ENCODE assay signal across 17 cellular contexts in the genomic region with DNA sequence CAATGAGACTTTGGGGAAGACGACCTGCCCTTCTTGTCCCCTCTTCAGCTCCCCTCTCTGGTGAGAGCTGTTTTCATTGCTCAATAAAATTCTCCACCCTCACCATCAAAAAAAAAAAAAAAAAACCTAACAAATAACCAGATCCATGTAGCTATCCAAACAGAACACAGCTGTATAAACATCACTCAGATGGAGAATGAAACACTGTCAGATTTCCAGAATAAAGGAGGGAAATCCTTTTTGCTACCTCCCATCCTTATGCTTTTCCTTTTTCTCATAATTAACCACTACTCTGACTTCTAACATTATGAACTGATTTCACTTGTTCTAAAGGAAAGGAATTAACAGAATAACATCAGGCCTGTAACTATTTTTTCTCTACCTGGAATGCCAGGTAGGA.
DNase-seq lines count a peak whose midpoint lies in the region; FAIRE-seq and TF ChIP-seq lines count a peak whose summit lies in the region.
"Had no signal": no experiment of that assay in that cellular context is flagged by ENCODE, and none has a peak within 500 bp of the region (broad histone marks: within the 10 kb centered on the region; RNA-seq: fewer than 3 reads in every experiment).

No MANE protein-coding gene starts in this region.

- DNase-seq in DMS153 (lab: John Stamatoyannopoulos, UW) (peak; percentile 24), DMS153 treated with DMSO at 0.1 percent for 48 hours (lab: John Stamatoyannopoulos, UW; ENCODE audit: unreplicated experiment) (no peak), NCI-H69 (lab: John Stamatoyannopoulos, UW) (peak; percentile 39), astrocyte (ENCODE audit: low read depth) (no peak), pulmonary artery endothelial cell (ENCODE audit: low read depth, low spot score) (peak; percentile 45), ACHN (no peak)
- DNase-seq in activated CD8-positive, alpha-beta memory T cell treated with anti-CD3 and anti-CD28 coated beads, Interleukin-2, amount 50 U/mL, for 48 hours: no peak
- DNase-seq: AML-193; Calu3; CD4-positive, CD25-positive, alpha-beta regulatory T cell; DMS 273 treated with DMSO at 0.1 percent for 48 hours; GF-D8 had no signal

- no peak overlapping the region for H3K4me3 ChIP-seq in astrocyte (ENCODE audit: insufficient read depth, low read depth, low read length)
- H3K4me3 ChIP-seq: BLaER1, HAP-1 had no signal

- in situ Hi-C loops in ACHN (cut with HindIII; ENCODE audit: low pct_ligation_motif_present, low pct_unique_long_range_greater_than_20kb, low sequenced_read_pairs): no loop called here

- H3K36me3 Mint-ChIP-seq in astrocyte (ENCODE audit: low read depth, unreplicated experiment): no peaks in the 10 kb centered on the region
- H3K36me3 Mint-ChIP-seq: CD4-positive, CD25-positive, alpha-beta regulatory T cell; IgD-negative memory B cell had no signal

- H3K9me3 ChIP-seq in astrocyte (ENCODE audit: insufficient read depth, low read depth, low read length): no peaks in the 10 kb centered on the region
- H3K9me3 ChIP-seq: HAP-1 had no signal

- no peaks in the 10 kb centered on the region for H3K4me1 ChIP-seq in astrocyte (ENCODE audit: insufficient read depth, low read length)
- H3K4me1 ChIP-seq: BLaER1, HAP-1 had no signal

- no peaks in the 10 kb centered on the region for H4K20me1 ChIP-seq in astrocyte (ENCODE audit: insufficient read depth, low read length)
- H4K20me1 ChIP-seq: BLaER1 had no signal

- no peaks in the 10 kb centered on the region for H3K27me3 ChIP-seq in astrocyte (ENCODE audit: insufficient read depth, low read length)

- H3K36me3 ChIP-seq in astrocyte (ENCODE audit: insufficient read depth, low read length): no peaks in the 10 kb centered on the region
- H3K36me3 ChIP-seq: BLaER1, HAP-1 had no signal

- no peak overlapping the region for H3K27ac ChIP-seq in astrocyte (ENCODE audit: low read depth, low read length)
- H3K27ac ChIP-seq: 22Rv1, BLaER1 had no signal

- H3K27ac Mint-ChIP-seq in astrocyte (ENCODE audit: unreplicated experiment): no peak overlapping the region
- H3K27ac Mint-ChIP-seq: CD4-positive, CD25-positive, alpha-beta regulatory T cell; IgD-negative memory B cell had no signal

- no peaks in the 10 kb centered on the region for H3K4me1 Mint-ChIP-seq in astrocyte (ENCODE audit: low read depth, unreplicated experiment)
- H3K4me1 Mint-ChIP-seq: CD4-positive, CD25-positive, alpha-beta regulatory T cell; IgD-negative memory B cell had no signal

- no peak overlapping the region for H3K4me3 Mint-ChIP-seq in astrocyte (ENCODE audit: unreplicated experiment)
- H3K4me3 Mint-ChIP-seq: CD4-positive, CD25-positive, alpha-beta regulatory T cell; IgD-negative memory B cell had no signal

- H3K79me2 ChIP-seq in astrocyte (ENCODE audit: insufficient read depth, low read length): no peaks in the 10 kb centered on the region

- H3K27me3 Mint-ChIP-seq in astrocyte (ENCODE audit: low read depth, unreplicated experiment): no peaks in the 10 kb centered on the region
- H3K27me3 Mint-ChIP-seq: CD4-positive, CD25-positive, alpha-beta regulatory T cell; IgD-negative memory B cell had no signal

- FAIRE-seq in astrocyte (lab: Jason Lieb, UNC): peak; percentile 65
- FAIRE-seq: H1 had no signal

- no peak overlapping the region for H3K9ac ChIP-seq in astrocyte (ENCODE audit: low read length)
- H3K9ac ChIP-seq: BLaER1 had no signal

- no peak overlapping the region for H2AFZ ChIP-seq in astrocyte (ENCODE audit: low read depth, low read length)

- H3K4me2 ChIP-seq in astrocyte (ENCODE audit: low read length): no peak overlapping the region
- H3K4me2 ChIP-seq: BLaER1 had no signal

- TF ChIP-seq CTCF in astrocyte (IDR thresholded peaks at IDR 0.05; ENCODE audit: insufficient read depth, low read depth, low read length): no peak

- peaks cover 3% of the 10 kb centered on the region for H3K9me3 Mint-ChIP-seq in astrocyte (ENCODE audit: unreplicated experiment)

Comparison
In these comparisons a context has a peak if more than half of its experiments do, and no peak if none do; other contexts are left out.
1. DNase-seq: peak in DMS153 (single experiment), NCI-H69 (single experiment) and pulmonary artery endothelial cell (single experiment); none in DMS153 treated with DMSO at 0.1 percent for 48 hours (single experiment), astrocyte (single experiment), activated CD8-positive, alpha-beta memory T cell treated with anti-CD3 and anti-CD28 coated beads, Interleukin-2, amount 50 U/mL, for 48 hours (single experiment) and ACHN (single experiment).